In genomic region chr6:89044988-89045387, GRCh38 we compare ENCODE assay signal across 12 cellular contexts. TPM values are rescaled to one million over a fixed set of nuclear protein-coding genes. Genes with fewer than 3 reads are reported as not detected.
DNase-seq lines count a peak whose midpoint lies in the region; ATAC-seq and TF ChIP-seq lines count a peak whose summit lies in the region.
"Had no signal": no experiment of that assay in that cellular context is flagged by ENCODE, and none has a peak within 500 bp of the region (broad histone marks: within the 10 kb centered on the region; RNA-seq: fewer than 3 reads in every experiment).

No MANE protein-coding gene starts in this region.

- peak overlapping the region; percentile 29 for H3K27ac ChIP-seq in neural progenitor cell
- H3K27ac ChIP-seq in breast epithelium, result no peak overlapping the region

- H4K20me1 ChIP-seq in neural progenitor cell (ENCODE audit: low read depth), result no peaks in the 10 kb centered on the region

- no peak for TF ChIP-seq CTCF in CD14-positive monocyte (IDR thresholded peaks at IDR 0.05)
- TF ChIP-seq CTCF in neural progenitor cell (IDR thresholded peaks at IDR 0.05), result no peak
- no peak for TF ChIP-seq CTCF in breast epithelium (IDR thresholded peaks at IDR 0.05)

- no peak for TF ChIP-seq POLR2A in breast epithelium (IDR thresholded peaks at IDR 0.05)

- H3K4me3 Mint-ChIP-seq in CD14-positive monocyte, result peak overlapping the region in 1 of 2 donors; percentile 68
- H3K4me3 Mint-ChIP-seq in neural progenitor cell, result no peak overlapping the region

- no peaks in the 10 kb centered on the region for H3K9me3 ChIP-seq in neural progenitor cell (ENCODE audit: low read depth)
- H3K9me3 ChIP-seq in breast epithelium, result no peaks in the 10 kb centered on the region

- H3K79me2 ChIP-seq in neural progenitor cell (ENCODE audit: low read depth), result no peaks in the 10 kb centered on the region

- H2AFZ ChIP-seq in neural progenitor cell (replicated peaks), result peak overlapping the region; percentile 95

- H3K27ac Mint-ChIP-seq in CD14-positive monocyte, result peak overlapping the region; percentile 90 to 94 (median 90)
- no peak overlapping the region for H3K27ac Mint-ChIP-seq in neural progenitor cell

- DNase-seq in CD14-positive monocyte (ENCODE audit: low spot score) (peak; percentile 56), NOMO-1 treated with DMSO at 0.1 percent for 48 hours (lab: John Stamatoyannopoulos, UW; ENCODE audit: unreplicated experiment) (peak; percentile 89), globus pallidus (ENCODE audit: low spot score) (peak; percentile 55), neural progenitor cell (ENCODE audit: low spot score) (no peak), G401 (ENCODE audit: low spot score) (no peak), breast epithelium (ENCODE audit: low spot score in 2 of 2) (no peak), GM19240 (ENCODE audit: insufficient read length, low spot score) (no peak)
- DNase-seq: activated CD4-positive, CD25-positive, alpha-beta regulatory T cell; cerebellar nuclear complex; NCI-H2107; stimulated activated CD4-positive, alpha-beta T cell treated with anti-CD3 and anti-CD28 coated beads, Interleukin-15, amount 100 ng/mL, for 24 hours had no signal

- H3K4me3 ChIP-seq in neural progenitor cell (no peak overlapping the region), breast epithelium (no peak overlapping the region)

- peaks cover 5% of the 10 kb centered on the region for H3K4me1 ChIP-seq in neural progenitor cell
- H3K4me1 ChIP-seq in breast epithelium, result peaks cover 0 to under 1% of the 10 kb centered on the region in 2 donors

- peaks cover 0 to 1% (median 0%) of the 10 kb centered on the region in 3 donors for H3K27me3 Mint-ChIP-seq in CD14-positive monocyte (ENCODE audit: low read depth in 3 of 3)
- H3K27me3 Mint-ChIP-seq in neural progenitor cell (ENCODE audit: insufficient read depth, low read depth), result no peaks in the 10 kb centered on the region

- H3K9me3 Mint-ChIP-seq in CD14-positive monocyte (peaks cover 0 to 2% (median 0%) of the 10 kb centered on the region in 7 donors), neural progenitor cell (no peaks in the 10 kb centered on the region)

- H3K9ac ChIP-seq in neural progenitor cell, result no peak overlapping the region

- H3K36me3 Mint-ChIP-seq in CD14-positive monocyte, result no peaks in the 10 kb centered on the region
- no peaks in the 10 kb centered on the region for H3K36me3 Mint-ChIP-seq in neural progenitor cell

- no peak overlapping the region for H3K4me2 ChIP-seq in neural progenitor cell

- H3K27me3 ChIP-seq in neural progenitor cell (no peaks in the 10 kb centered on the region), breast epithelium (no peaks in the 10 kb centered on the region)

- no peaks in the 10 kb centered on the region for H3K36me3 ChIP-seq in neural progenitor cell
- H3K36me3 ChIP-seq in breast epithelium, result no peaks in the 10 kb centered on the region

- H3K4me1 Mint-ChIP-seq in CD14-positive monocyte (peaks cover 41% of the 10 kb centered on the region), neural progenitor cell (no peaks in the 10 kb centered on the region)

- in situ Hi-C loops in G401 (cut with HindIII; ENCODE audit: low sequenced_read_pairs), result no loop called here

- ATAC-seq in GM18867 (IDR thresholded peaks at IDR 0.05; ENCODE audit: unreplicated experiment), result no peak

- intact Hi-C loops in CD14-positive monocyte (cut with micrococcal nuclease) (no loop called here), breast epithelium (cut with DNase I; ENCODE audit: low total_unique reads) (loop anchor here (5.0 kb wide), 1 partner anchor 1643 kb away; no protein-coding TSS in a partner anchor)

- no peaks in the 10 kb centered on the region for H3F3A ChIP-seq in neural progenitor cell (ENCODE audit: low read depth)

RNA-seq across cellular contexts. Expression of gene PNRC1, which starts 35.6 kb away (rescaled TPM):
- 100 to 1,000 TPM; 348 to 398 TPM for polyA plus RNA-seq in CD14-positive monocyte
- total RNA-seq in neural progenitor cell (ENCODE audit: low replicate concordance) (140 and 236 TPM in 2 replicates), breast epithelium (100 to 1,000 TPM; 221 to 290 (median 230) TPM)
- 30.0 and 49.6 TPM in 2 replicates for total RNA-seq in G401 (2014; rRNA removed; shearing (Covaris generic))

Comparison
In these comparisons a context has a peak if more than half of its experiments do, and no peak if none do; other contexts are left out.
1. DNase-seq: peak in CD14-positive monocyte (single experiment), NOMO-1 treated with DMSO at 0.1 percent for 48 hours (single experiment) and globus pallidus (single experiment); none in neural progenitor cell (single experiment), G401 (single experiment), breast epithelium (0 of 2) and GM19240 (single experiment).